In genomic region chr4:152064282-152064681, GRCh38 we compare ENCODE assay signal across 17 cellular contexts.
DNase-seq lines count a peak whose midpoint lies in the region; ATAC-seq, FAIRE-seq and TF ChIP-seq lines count a peak whose summit lies in the region.
"Had no signal": no experiment of that assay in that cellular context is flagged by ENCODE, and none has a peak within 500 bp of the region (broad histone marks: within the 10 kb centered on the region; RNA-seq: fewer than 3 reads in every experiment).

No MANE protein-coding gene starts in this region.

- H3K27ac ChIP-seq in DND-41 (ENCODE audit: low read length) (peak overlapping the region; percentile 57), OCI-LY3 (ENCODE audit: low read length) (peak overlapping the region; percentile 74), keratinocyte (ENCODE audit: control insufficient read depth, insufficient read depth, low read length) (no peak overlapping the region), gastrocnemius medialis (peak overlapping the region in 3 of 4 donors; percentile 44 to 65 (median 50))
- H3K27ac ChIP-seq: HL-60 had no signal

- no peak for TF ChIP-seq POLR2A in gastrocnemius medialis (IDR thresholded peaks at IDR 0.05)

- TF ChIP-seq CTCF in DND-41 (IDR thresholded peaks at IDR 0.05; ENCODE audit: borderline replicate concordance, extremely low read depth, low read length, poor library complexity, severe bottlenecking) (no peak), OCI-LY3 (IDR thresholded peaks at IDR 0.05; ENCODE audit: low read depth, low read length) (no peak), keratinocyte (optimal IDR thresholded peaks at IDR 0.05 in 1 of 3, IDR thresholded peaks at IDR 0.05 in 1 of 3, conservative IDR thresholded peaks at IDR 0.05 in 1 of 3; ENCODE audit: extremely low read depth in 1 of 3, insufficient read depth in 2 of 3, low read length in 3 of 3) (no peak), gastrocnemius medialis (IDR thresholded peaks at IDR 0.05 in 4 of 5, conservative IDR thresholded peaks at IDR 0.05 in 1 of 5) (no peak)

- dilution Hi-C loops in keratinocyte (cut with MboI; ENCODE audit: extremely low pct_ligation_motif_present, low sequenced_read_pairs), result no loop called here

- in situ Hi-C loops in gastrocnemius medialis (cut with MboI; ENCODE audit: low sequenced_read_pairs in 4 of 4), result no loop called here

- no peak overlapping the region for H3K9ac ChIP-seq in DND-41 (ENCODE audit: low read depth, low read length)
- peak overlapping the region; percentile 44 for H3K9ac ChIP-seq in OCI-LY3 (ENCODE audit: low read length)
- H3K9ac ChIP-seq in keratinocyte (ENCODE audit: control insufficient read depth, extremely low read depth, insufficient read depth, low read length), result no peak overlapping the region
- H3K9ac ChIP-seq: SK-N-SH had no signal

- peak overlapping the region; percentile 35 for H3K4me2 ChIP-seq in DND-41 (ENCODE audit: insufficient read depth, low read length)
- H3K4me2 ChIP-seq in OCI-LY3 (ENCODE audit: low read length), result peak overlapping the region; percentile 77
- H3K4me2 ChIP-seq in keratinocyte (ENCODE audit: control insufficient read depth, extremely low read depth, insufficient read depth, low read depth, low read length), result peak overlapping the region; percentile 35
- H3K4me2 ChIP-seq: SK-N-SH had no signal

- no peak overlapping the region for H2AFZ ChIP-seq in DND-41 (ENCODE audit: low read depth, low read length)
- peak overlapping the region; percentile 49; the same call in 1 of the 2 replicates for H2AFZ ChIP-seq in OCI-LY3 (ENCODE audit: low read depth, low read length)
- no peak overlapping the region for H2AFZ ChIP-seq in keratinocyte (ENCODE audit: control insufficient read depth, low read length)

- ATAC-seq in DND-41 (ENCODE audit: insufficient read depth, low read depth), result no peak
- ATAC-seq in gastrocnemius medialis, result no peak
- ATAC-seq: GM12878 had no signal

- H4K20me1 ChIP-seq in DND-41 (ENCODE audit: insufficient read depth, low read length) (no peaks in the 10 kb centered on the region), OCI-LY3 (ENCODE audit: insufficient read depth, low read length) (no peaks in the 10 kb centered on the region), keratinocyte (ENCODE audit: control insufficient read depth, extremely low read depth, insufficient read depth, low read length) (no peaks in the 10 kb centered on the region)

- no peaks in the 10 kb centered on the region for H3K36me3 ChIP-seq in DND-41 (ENCODE audit: insufficient read depth, low read length)
- no peaks in the 10 kb centered on the region for H3K36me3 ChIP-seq in OCI-LY3 (replicated peaks; ENCODE audit: low read depth, low read length)
- no peaks in the 10 kb centered on the region for H3K36me3 ChIP-seq in keratinocyte (ENCODE audit: control insufficient read depth in 2 of 2, extremely low read depth in 1 of 2, insufficient read depth in 2 of 2, low read length in 2 of 2)
- H3K36me3 ChIP-seq in gastrocnemius medialis, result no peaks in the 10 kb centered on the region

- H3K9me1 ChIP-seq in keratinocyte (ENCODE audit: control insufficient read depth, extremely low read depth, insufficient read depth, low read length), result no peaks in the 10 kb centered on the region

- H3K4me3 ChIP-seq in DND-41 (ENCODE audit: low read depth in 1 of 2, low read length in 2 of 2) (no peak overlapping the region), OCI-LY3 (ENCODE audit: low read length) (peak overlapping the region; percentile 56), keratinocyte (ENCODE audit: control insufficient read depth in 2 of 3, extremely low read depth in 1 of 3, insufficient read depth in 2 of 3, low read depth in 1 of 3, low read length in 3 of 3) (no peak overlapping the region), gastrocnemius medialis (peak overlapping the region in 1 of 4 donors; percentile 13)
- H3K4me3 ChIP-seq: GM12878 had no signal

- H3K79me2 ChIP-seq in DND-41 (ENCODE audit: insufficient read depth, low read length) (no peaks in the 10 kb centered on the region), OCI-LY3 (ENCODE audit: low read length) (no peaks in the 10 kb centered on the region), keratinocyte (ENCODE audit: control insufficient read depth, insufficient read depth, low read length) (no peaks in the 10 kb centered on the region)

- DNase-seq in DND-41 (no peak), keratinocyte (ENCODE audit: low read depth, low spot score) (no peak), gastrocnemius medialis (no peak), NOMO-1 treated with DMSO at 0.1 percent for 48 hours (lab: John Stamatoyannopoulos, UW; ENCODE audit: unreplicated experiment) (no peak), H4 (ENCODE audit: low spot score) (no peak), NCI-H146 treated with DMSO at 0.1 percent for 48 hours (lab: John Stamatoyannopoulos, UW; ENCODE audit: unreplicated experiment) (no peak)
- DNase-seq in activated CD4-positive, alpha-beta T cell treated with anti-CD3 and anti-CD28 coated beads for 48 hours, result no peak
- DNase-seq: DMS79 treated with DMSO at 0.1 percent for 48 hours, HCEC 1CT, NCI-H2029, Right ventricle myocardium superior had no signal

- intact Hi-C loops in gastrocnemius medialis (cut with DNase I; ENCODE audit: low total_unique reads), result no loop called here

- H3K27me3 ChIP-seq in DND-41 (ENCODE audit: insufficient read depth, low read length, poor library complexity) (no peaks in the 10 kb centered on the region), OCI-LY3 (ENCODE audit: low read depth, low read length) (no peaks in the 10 kb centered on the region), keratinocyte (ENCODE audit: control insufficient read depth, extremely low read depth, insufficient read depth, low read length) (no peaks in the 10 kb centered on the region), gastrocnemius medialis (no peaks in the 10 kb centered on the region)

- H3K9me3 ChIP-seq in DND-41 (ENCODE audit: insufficient read depth, low read length, severe bottlenecking), result no peaks in the 10 kb centered on the region
- no peaks in the 10 kb centered on the region for H3K9me3 ChIP-seq in OCI-LY3 (ENCODE audit: insufficient read depth, low read length)
- no peaks in the 10 kb centered on the region for H3K9me3 ChIP-seq in keratinocyte (ENCODE audit: control insufficient read depth, low read depth, low read length)
- no peaks in the 10 kb centered on the region for H3K9me3 ChIP-seq in gastrocnemius medialis
- H3K9me3 ChIP-seq: SK-N-SH had no signal

- H3K4me1 ChIP-seq in DND-41 (ENCODE audit: insufficient read depth, low read length) (peaks cover 40% of the 10 kb centered on the region), OCI-LY3 (ENCODE audit: low read length) (peaks cover 42% of the 10 kb centered on the region), keratinocyte (ENCODE audit: control insufficient read depth, extremely low read depth, insufficient read depth, low read length) (peaks cover 14% of the 10 kb centered on the region), gastrocnemius medialis (peaks cover 11 to 20% of the 10 kb centered on the region in 2 donors)

- FAIRE-seq in keratinocyte (lab: Jason Lieb, UNC), result no peak
- FAIRE-seq: G401.6, GM12878, RCC 7860 had no signal
